In the genomic region with DNA sequence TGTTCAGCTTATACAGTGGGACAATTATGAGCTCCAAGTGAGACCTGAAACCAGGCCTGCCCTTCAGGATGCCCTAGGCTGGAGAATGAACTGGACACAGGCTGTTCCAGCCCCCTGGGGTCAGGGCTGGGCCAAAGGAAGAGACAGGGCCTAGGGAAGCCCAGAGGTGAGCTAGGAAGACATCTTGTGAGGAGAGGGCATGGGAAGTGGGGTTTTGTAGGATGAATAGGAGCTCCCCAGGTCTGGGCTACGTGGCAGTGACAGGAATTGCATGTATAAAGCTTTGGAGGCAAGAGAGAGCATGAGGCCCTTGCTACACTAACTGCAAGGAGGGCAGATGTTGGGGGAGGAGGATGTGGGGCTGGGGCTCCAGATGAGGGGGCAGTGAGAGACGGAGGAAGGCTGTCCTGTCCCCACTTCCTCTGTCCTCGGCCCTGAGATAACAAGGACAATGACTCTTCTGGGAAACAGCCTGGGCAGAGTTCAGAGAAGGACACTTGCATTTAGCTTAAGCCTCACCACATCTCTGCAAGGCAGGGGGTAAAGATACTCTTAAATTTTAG, we compare ENCODE assay signal across 2 cellular contexts.
TF ChIP-seq lines count a peak whose summit lies in the region.

No MANE protein-coding gene starts in this region.

TF ChIP-seq in SK-N-SH treated with all-trans-retinoic acid at 6 μM for 48 hours, 23 proteins besides CTCF, POLR2A, EP300 and RAD21 (continued from another document):
- no peak for TF ChIP-seq TSHZ2 (CRISPR knock-in tag; IDR thresholded peaks at IDR 0.05)

TF ChIP-seq in SK-N-SH, 30 proteins besides CTCF, POLR2A, EP300 and RAD21 (continued from another document):
- TF ChIP-seq, protein P1, sequence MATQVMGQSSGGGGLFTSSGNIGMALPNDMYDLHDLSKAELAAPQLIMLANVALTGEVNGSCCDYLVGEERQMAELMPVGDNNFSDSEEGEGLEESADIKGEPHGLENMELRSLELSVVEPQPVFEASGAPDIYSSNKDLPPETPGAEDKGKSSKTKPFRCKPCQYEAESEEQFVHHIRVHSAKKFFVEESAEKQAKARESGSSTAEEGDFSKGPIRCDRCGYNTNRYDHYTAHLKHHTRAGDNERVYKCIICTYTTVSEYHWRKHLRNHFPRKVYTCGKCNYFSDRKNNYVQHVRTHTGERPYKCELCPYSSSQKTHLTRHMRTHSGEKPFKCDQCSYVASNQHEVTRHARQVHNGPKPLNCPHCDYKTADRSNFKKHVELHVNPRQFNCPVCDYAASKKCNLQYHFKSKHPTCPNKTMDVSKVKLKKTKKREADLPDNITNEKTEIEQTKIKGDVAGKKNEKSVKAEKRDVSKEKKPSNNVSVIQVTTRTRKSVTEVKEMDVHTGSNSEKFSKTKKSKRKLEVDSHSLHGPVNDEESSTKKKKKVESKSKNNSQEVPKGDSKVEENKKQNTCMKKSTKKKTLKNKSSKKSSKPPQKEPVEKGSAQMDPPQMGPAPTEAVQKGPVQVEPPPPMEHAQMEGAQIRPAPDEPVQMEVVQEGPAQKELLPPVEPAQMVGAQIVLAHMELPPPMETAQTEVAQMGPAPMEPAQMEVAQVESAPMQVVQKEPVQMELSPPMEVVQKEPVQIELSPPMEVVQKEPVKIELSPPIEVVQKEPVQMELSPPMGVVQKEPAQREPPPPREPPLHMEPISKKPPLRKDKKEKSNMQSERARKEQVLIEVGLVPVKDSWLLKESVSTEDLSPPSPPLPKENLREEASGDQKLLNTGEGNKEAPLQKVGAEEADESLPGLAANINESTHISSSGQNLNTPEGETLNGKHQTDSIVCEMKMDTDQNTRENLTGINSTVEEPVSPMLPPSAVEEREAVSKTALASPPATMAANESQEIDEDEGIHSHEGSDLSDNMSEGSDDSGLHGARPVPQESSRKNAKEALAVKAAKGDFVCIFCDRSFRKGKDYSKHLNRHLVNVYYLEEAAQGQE (IDR thresholded peaks at IDR 0.05; ENCODE audit: low read depth, low read length), result no peak
- no peak for TF ChIP-seq SMC3 (IDR thresholded peaks at IDR 0.05; ENCODE audit: low read depth, low read length)
- TF ChIP-seq, protein P2, sequence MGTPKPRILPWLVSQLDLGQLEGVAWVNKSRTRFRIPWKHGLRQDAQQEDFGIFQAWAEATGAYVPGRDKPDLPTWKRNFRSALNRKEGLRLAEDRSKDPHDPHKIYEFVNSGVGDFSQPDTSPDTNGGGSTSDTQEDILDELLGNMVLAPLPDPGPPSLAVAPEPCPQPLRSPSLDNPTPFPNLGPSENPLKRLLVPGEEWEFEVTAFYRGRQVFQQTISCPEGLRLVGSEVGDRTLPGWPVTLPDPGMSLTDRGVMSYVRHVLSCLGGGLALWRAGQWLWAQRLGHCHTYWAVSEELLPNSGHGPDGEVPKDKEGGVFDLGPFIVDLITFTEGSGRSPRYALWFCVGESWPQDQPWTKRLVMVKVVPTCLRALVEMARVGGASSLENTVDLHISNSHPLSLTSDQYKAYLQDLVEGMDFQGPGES (IDR thresholded peaks at IDR 0.05; ENCODE audit: low read depth, low read length), result no peak
